In the genomic region with DNA sequence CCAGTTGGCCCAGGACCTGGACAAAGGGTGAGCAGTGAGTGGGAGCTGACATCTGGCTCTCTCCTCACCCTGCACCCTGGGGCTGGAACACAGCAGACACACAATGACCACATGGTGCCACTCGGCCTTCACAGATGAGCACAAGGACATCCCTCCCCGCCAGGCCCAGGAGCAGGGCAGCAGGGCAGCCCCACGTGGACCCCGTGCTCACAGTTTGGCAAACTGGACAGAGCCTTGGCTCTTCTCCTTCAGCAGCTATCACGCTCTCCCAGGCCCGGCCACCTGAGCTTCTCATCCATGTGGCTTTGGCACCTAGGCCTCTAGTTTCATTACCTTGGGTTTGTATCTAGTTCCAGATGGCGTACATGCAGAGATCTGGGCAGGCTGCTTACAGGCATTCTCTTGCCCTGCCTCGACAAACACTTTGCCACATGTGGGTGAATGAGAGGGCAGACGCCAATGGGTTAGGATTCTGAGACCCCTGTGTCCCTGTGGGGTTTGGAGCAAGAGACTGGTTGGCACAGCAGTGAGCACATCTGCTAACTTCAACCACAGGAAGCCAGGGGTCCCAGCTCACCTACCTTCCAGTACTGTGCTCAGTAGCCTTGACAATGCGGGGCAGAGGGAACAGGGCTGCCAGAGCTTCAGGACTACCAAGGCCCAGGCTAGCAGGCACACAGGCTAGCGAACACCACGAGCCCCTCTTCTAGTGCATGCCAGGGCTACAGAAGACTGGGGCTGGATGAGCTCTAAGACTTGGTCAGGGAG, we compare ENCODE assay signal across 1 cellular context.
TF ChIP-seq lines count a peak whose summit lies in the region.

No MANE protein-coding gene starts in this region.

TF ChIP-seq in HepG2, 621 proteins besides CTCF, POLR2A, EP300 and RAD21:
- no peak for TF ChIP-seq ZSCAN22 (CRISPR knock-in tag; IDR thresholded peaks at IDR 0.05)
- peak; percentile 47; the same call in 1 of the 2 replicates for TF ChIP-seq MNT (IDR thresholded peaks at IDR 0.05)
- peak; percentile 43; the same call in 1 of the 2 replicates for TF ChIP-seq ZNF687 (CRISPR knock-in tag; IDR thresholded peaks at IDR 0.05)
- TF ChIP-seq STAG1 (CRISPR knock-in tag; IDR thresholded peaks at IDR 0.05) = peak; percentile 66
- TF ChIP-seq ZBTB33 (CRISPR knock-in tag; IDR thresholded peaks at IDR 0.05) = no peak
TF ChIP-seq in HepG2: peak in this region for 3.
